ENCODE assay signal across 3 cellular contexts in the genomic region with DNA sequence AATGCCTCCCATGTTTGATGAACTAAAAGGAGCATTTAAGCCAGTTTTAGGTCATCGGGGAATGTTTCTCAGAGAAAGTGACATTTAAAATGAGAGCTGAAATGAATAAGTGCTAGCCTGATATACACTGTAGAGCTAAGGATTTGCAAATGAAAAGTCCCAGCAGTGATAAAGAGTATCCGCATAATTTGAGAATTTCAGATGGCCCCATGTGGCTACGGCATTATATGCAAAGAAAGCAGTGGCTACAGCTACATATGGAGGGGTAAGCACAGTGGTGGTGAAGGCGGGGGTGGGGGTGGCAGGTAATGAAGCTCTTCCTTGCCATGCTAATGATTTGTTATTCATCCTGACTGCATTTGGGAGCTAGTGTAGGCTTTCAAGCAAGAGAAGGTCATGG.
TF ChIP-seq lines count a peak whose summit lies in the region.

No MANE protein-coding gene starts in this region.

TF ChIP-seq in IMR-90, 13 proteins besides CTCF, POLR2A, EP300 and RAD21:
- TF ChIP-seq MAZ (IDR thresholded peaks at IDR 0.05; ENCODE audit: borderline replicate concordance, low read depth, low read length) (no peak), BHLHE40 (IDR thresholded peaks at IDR 0.05; ENCODE audit: low read depth, low read length) (no peak), FOS (IDR thresholded peaks at IDR 0.05; ENCODE audit: low read depth, low read length) (no peak), MAFK (IDR thresholded peaks at IDR 0.05; ENCODE audit: low read depth, low read length) (no peak), MXI1 (IDR thresholded peaks at IDR 0.05; ENCODE audit: borderline replicate concordance, low read depth, low read length) (no peak), NFE2L2 (IDR thresholded peaks at IDR 0.05; ENCODE audit: low read depth, low read length) (no peak)
- TF ChIP-seq, protein P1, sequence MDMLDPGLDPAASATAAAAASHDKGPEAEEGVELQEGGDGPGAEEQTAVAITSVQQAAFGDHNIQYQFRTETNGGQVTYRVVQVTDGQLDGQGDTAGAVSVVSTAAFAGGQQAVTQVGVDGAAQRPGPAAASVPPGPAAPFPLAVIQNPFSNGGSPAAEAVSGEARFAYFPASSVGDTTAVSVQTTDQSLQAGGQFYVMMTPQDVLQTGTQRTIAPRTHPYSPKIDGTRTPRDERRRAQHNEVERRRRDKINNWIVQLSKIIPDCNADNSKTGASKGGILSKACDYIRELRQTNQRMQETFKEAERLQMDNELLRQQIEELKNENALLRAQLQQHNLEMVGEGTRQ (IDR thresholded peaks at IDR 0.05; ENCODE audit: low read depth, low read length): no peak
TF ChIP-seq in IMR-90: peak in this region for 0.

TF ChIP-seq in H1, 55 proteins besides CTCF, POLR2A, EP300 and RAD21:
- TF ChIP-seq PHF8 (conservative IDR thresholded peaks at IDR 0.05; ENCODE audit: low read depth, low read length): no peak
- no peak for TF ChIP-seq GABPA (IDR thresholded peaks at IDR 0.05; ENCODE audit: borderline replicate concordance, insufficient read depth, low read length)
- no peak for TF ChIP-seq BACH1 (IDR thresholded peaks at IDR 0.05; ENCODE audit: low read length)
- TF ChIP-seq CHD1 (IDR thresholded peaks at IDR 0.05; ENCODE audit: low read depth, low read length): no peak
- no peak for TF ChIP-seq EZH2 (IDR thresholded peaks at IDR 0.05; ENCODE audit: low read depth, low read length, severe bottlenecking)
- no peak for TF ChIP-seq CHD2 (IDR thresholded peaks at IDR 0.05; ENCODE audit: low read length)
- TF ChIP-seq JUN (IDR thresholded peaks at IDR 0.05; ENCODE audit: low read depth, low read length): no peak
- TF ChIP-seq KDM4A (IDR thresholded peaks at IDR 0.05; ENCODE audit: low read depth, low read length, severe bottlenecking): no peak

TF ChIP-seq in neural cell, 6 proteins besides CTCF, POLR2A, EP300 and RAD21:
- TF ChIP-seq MXI1 (conservative IDR thresholded peaks at IDR 0.05; ENCODE audit: poor library complexity, severe bottlenecking): no peak
- TF ChIP-seq POLR2AphosphoS5 (IDR thresholded peaks at IDR 0.05): no peak
- no peak for TF ChIP-seq SMC3 (conservative IDR thresholded peaks at IDR 0.05; ENCODE audit: poor library complexity)
- TF ChIP-seq TAF1 (IDR thresholded peaks at IDR 0.05; ENCODE audit: low read depth): no peak
- no peak for TF ChIP-seq EZH2 (IDR thresholded peaks at IDR 0.05; ENCODE audit: borderline replicate concordance, insufficient read depth, low read length, poor library complexity, severe bottlenecking)
